Comparison of ENCODE assay signal across 11 cellular contexts in genomic region chr1:60984066-60984799, GRCh38.
DNase-seq lines count a peak whose midpoint lies in the region; ATAC-seq and TF ChIP-seq lines count a peak whose summit lies in the region.
"Had no signal": no experiment of that assay in that cellular context is flagged by ENCODE, and none has a peak within 500 bp of the region (broad histone marks: within the 10 kb centered on the region; RNA-seq: fewer than 3 reads in every experiment).

No MANE protein-coding gene starts in this region.

- no peak for TF ChIP-seq CTCF in cardiac fibroblast (IDR thresholded peaks at IDR 0.05; ENCODE audit: low read depth, low read length)

- DNase-seq in cardiac fibroblast (ENCODE audit: low read depth in 2 of 2), result peak; percentile 28 to 83
- DNase-seq in iris pigment epithelial cell (ENCODE audit: low read depth), result peak; percentile 45
- DNase-seq in stimulated activated naive CD8-positive, alpha-beta T cell treated with anti-CD3 and anti-CD28 coated beads, Interleukin-15, Interleukin-2, amounts not matched to agents 100 U/mL and 50 U/mL, for 24 hours, result no peak
- no peak for DNase-seq in SK-N-DZ (ENCODE audit: low spot score)
- no peak for DNase-seq in NCI-H1417 treated with DMSO at 0.1 percent for 48 hours (lab: John Stamatoyannopoulos, UW)
- DNase-seq in NCI-H774 (lab: John Stamatoyannopoulos, UW), result no peak
- DNase-seq in NCI-H2081 (lab: John Stamatoyannopoulos, UW), result no peak
- DNase-seq: activated naive CD4-positive, alpha-beta T cell treated with Interleukin-2 at 50 U/mL for 16 hours; Caco-2; endodermal cell had no signal

- H3K4me3 ChIP-seq in cardiac fibroblast (replicated peaks in 1 of 2; ENCODE audit: low read depth in 2 of 2, low read length in 2 of 2), result no peak overlapping the region

- peak; percentile 38 for ATAC-seq in HG03432 (IDR thresholded peaks at IDR 0.05; ENCODE audit: unreplicated experiment)
- peak; percentile 39 for ATAC-seq in stimulated activated naive CD8-positive, alpha-beta T cell treated with anti-CD3 and anti-CD28 coated beads, Interleukin-15, Interleukin-2, amounts not matched to agents 100 U/mL and 50 U/mL, for 24 hours

Comparison
In these comparisons a context has a peak if more than half of its experiments do, and no peak if none do; other contexts are left out.
1. DNase-seq: peak in cardiac fibroblast (2 of 2) and iris pigment epithelial cell (single experiment); none in stimulated activated naive CD8-positive, alpha-beta T cell treated with anti-CD3 and anti-CD28 coated beads, Interleukin-15, Interleukin-2, amounts not matched to agents 100 U/mL and 50 U/mL, for 24 hours (single experiment), SK-N-DZ (single experiment), NCI-H1417 treated with DMSO at 0.1 percent for 48 hours (single experiment), NCI-H774 (single experiment) and NCI-H2081 (0 of 2).